Comparison of ENCODE assay signal across 8 cellular contexts in the genomic region with DNA sequence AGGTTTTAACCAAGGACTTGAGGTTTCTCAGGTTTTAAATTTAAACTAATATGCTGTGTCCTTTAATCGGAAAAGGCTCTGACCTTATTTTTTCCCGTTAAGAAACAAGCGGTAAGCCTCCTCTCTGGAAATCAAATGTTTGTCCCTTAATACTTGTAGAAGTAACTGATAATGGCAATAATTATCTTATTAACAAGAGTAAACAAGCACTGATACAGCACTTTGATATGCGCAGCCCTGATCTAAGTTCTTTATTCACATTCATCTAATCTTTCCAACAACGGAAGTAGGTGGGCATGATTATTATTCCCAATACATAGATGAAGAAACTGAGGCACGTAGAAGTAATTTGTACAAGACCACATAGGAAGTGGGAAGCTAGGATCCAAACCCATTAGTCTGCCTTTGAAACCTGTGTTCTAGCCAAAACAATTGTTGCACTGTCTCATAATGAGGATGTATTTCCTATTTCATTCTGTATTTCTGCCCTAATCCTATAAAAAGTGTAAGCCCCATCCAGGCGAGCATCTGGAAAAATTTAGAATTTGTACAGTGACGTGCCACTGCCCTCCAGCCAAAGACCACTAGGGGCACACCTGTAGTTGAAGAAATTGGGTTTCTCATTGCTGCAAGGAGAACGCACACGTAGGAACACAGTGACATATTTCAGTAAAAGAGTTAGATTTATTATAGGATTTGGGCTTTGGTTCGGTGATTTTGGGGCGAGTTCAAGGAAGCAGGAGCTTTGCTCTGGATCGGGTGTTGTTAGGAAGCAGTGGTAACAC. TPM values are rescaled to one million over a fixed set of nuclear protein-coding genes. Genes with fewer than 3 reads are reported as not detected.
DNase-seq lines count a peak whose midpoint lies in the region; TF ChIP-seq lines count a peak whose summit lies in the region.

No MANE protein-coding gene starts in this region.

- peaks cover 0 to 2% of the 10 kb centered on the region in 2 donors for H3K27me3 ChIP-seq in stomach smooth muscle (ENCODE audit: control insufficient read depth in 1 of 2, insufficient read depth in 2 of 2, low read length in 2 of 2)

- TF ChIP-seq CTCF in WI38 (IDR thresholded peaks at IDR 0.05; ENCODE audit: low read depth, low read length) = peak; percentile 10; the same call in 1 of the 2 replicates

- H3K9ac ChIP-seq in stomach smooth muscle (ENCODE audit: low read length in 2 of 2) = peak overlapping the region; percentile 72 to 74

- DNase-seq in activated gamma-delta T cell treated with Interleukin-2 at 50 U/mL for 16 hours (peak; percentile 8), activated gamma-delta T cell (lab: John Stamatoyannopoulos, UW) (no peak), AML-193 (lab: John Stamatoyannopoulos, UW) (no peak), HuH-7.5 (ENCODE audit: low spot score) (no peak), HT-29 (ENCODE audit: low spot score) (no peak)

- H3K4me3 ChIP-seq in WI38 (ENCODE audit: low read depth, low read length) (peak overlapping the region; percentile 62), iPS-11a (ENCODE audit: low read depth, low read length) (peak overlapping the region; percentile 2), stomach smooth muscle (ENCODE audit: low read length in 2 of 2) (peak overlapping the region; percentile 46 to 74)

- H3K27ac ChIP-seq in stomach smooth muscle (ENCODE audit: low read length) = peak overlapping the region; percentile 82

- H3K4me1 ChIP-seq in stomach smooth muscle (ENCODE audit: control insufficient read depth, insufficient read depth, low read length) = peaks cover 2% of the 10 kb centered on the region

- no peaks in the 10 kb centered on the region for H3K9me3 ChIP-seq in stomach smooth muscle (ENCODE audit: control insufficient read depth in 2 of 2, low read length in 2 of 2)

- H3K36me3 ChIP-seq in stomach smooth muscle (ENCODE audit: control insufficient read depth in 2 of 2, insufficient read depth in 2 of 2, low read length in 2 of 2) = no peaks in the 10 kb centered on the region

RNA-seq across cellular contexts. Expression of a gene that starts 0.6 kb away (rescaled TPM):
- not detected in 2 replicates for total RNA-seq in HT-29 (2014; rRNA removed; shearing (Covaris generic))

RNA-seq across cellular contexts. Expression of a gene that starts 0.7 kb away (rescaled TPM):
- total RNA-seq in HT-29 (2014; rRNA removed; shearing (Covaris generic)) = 5.2 and 6.4 TPM in 2 replicates

Comparison
In these comparisons a context has a peak if more than half of its experiments do, and no peak if none do; other contexts are left out.
1. H3K4me3 ChIP-seq: peak in every context shown above with its lines; median percentile 62 in WI38; 60 in stomach smooth muscle; 2 in iPS-11a.